In the genomic region with DNA sequence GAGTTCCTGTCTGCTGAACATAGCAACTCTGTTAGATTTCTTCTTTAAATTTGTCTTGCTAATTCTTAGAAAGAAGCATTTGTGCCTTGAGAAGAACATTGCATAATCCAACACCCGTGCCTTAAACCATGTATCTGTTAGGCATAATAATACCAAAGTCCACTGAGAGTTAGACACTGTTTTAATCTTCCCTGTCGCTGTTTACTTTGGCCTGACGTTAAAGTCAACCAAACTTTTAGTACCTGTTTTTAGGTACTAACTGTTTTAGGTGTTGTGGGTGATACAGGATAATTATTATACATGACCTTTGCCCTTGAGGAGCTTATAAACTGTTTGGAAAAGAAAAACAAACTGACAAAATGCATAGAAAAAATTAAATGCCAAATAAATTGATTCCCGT, we compare ENCODE assay signal across 1 cellular context.
TF ChIP-seq lines count a peak whose summit lies in the region.

No MANE protein-coding gene starts in this region.

TF ChIP-seq in HepG2, 621 proteins besides CTCF, POLR2A, EP300 and RAD21 (continued from another document and continues in another):
- TF ChIP-seq, protein P1, sequence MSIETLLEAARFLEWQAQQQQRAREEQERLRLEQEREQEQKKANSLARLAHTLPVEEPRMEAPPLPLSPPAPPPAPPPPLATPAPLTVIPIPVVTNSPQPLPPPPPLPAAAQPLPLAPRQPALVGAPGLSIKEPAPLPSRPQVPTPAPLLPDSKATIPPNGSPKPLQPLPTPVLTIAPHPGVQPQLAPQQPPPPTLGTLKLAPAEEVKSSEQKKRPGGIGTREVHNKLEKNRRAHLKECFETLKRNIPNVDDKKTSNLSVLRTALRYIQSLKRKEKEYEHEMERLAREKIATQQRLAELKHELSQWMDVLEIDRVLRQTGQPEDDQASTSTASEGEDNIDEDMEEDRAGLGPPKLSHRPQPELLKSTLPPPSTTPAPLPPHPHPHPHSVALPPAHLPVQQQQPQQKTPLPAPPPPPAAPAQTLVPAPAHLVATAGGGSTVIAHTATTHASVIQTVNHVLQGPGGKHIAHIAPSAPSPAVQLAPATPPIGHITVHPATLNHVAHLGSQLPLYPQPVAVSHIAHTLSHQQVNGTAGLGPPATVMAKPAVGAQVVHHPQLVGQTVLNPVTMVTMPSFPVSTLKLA (IDR thresholded peaks at IDR 0.05), result no peak
- TF ChIP-seq LCORL (IDR thresholded peaks at IDR 0.05) (no peak), LCORL (CRISPR knock-in tag; IDR thresholded peaks at IDR 0.05) (no peak; the same call in 1 of the 2 replicates), ZNF652 (CRISPR knock-in tag; IDR thresholded peaks at IDR 0.05; ENCODE audit: borderline replicate concordance, low read depth) (0 out of 2 replicates have a peak, but pooled peaks have one; percentile 16), XRCC5 (optimal IDR thresholded peaks at IDR 0.05; ENCODE audit: low read length) (no peak), ZNF468 (CRISPR knock-in tag; IDR thresholded peaks at IDR 0.05) (no peak), ARNT2 (CRISPR knock-in tag; IDR thresholded peaks at IDR 0.05; ENCODE audit: low read depth) (no peak), ZNF30 (CRISPR knock-in tag; IDR thresholded peaks at IDR 0.05) (no peak), SMYD3 (CRISPR knock-in tag; IDR thresholded peaks at IDR 0.05) (no peak), BORCS8-MEF2B (CRISPR knock-in tag; IDR thresholded peaks at IDR 0.05) (no peak), HOXD1 (CRISPR knock-in tag; IDR thresholded peaks at IDR 0.05) (no peak), SYNCRIP (IDR thresholded peaks at IDR 0.05; ENCODE audit: insufficient read depth, low read depth, low read length) (no peak), NFATC3 (CRISPR knock-in tag; IDR thresholded peaks at IDR 0.05) (no peak), ZBTB38 (CRISPR knock-in tag; IDR thresholded peaks at IDR 0.05) (no peak), CENPX (CRISPR knock-in tag; IDR thresholded peaks at IDR 0.05) (no peak), ZNF703 (CRISPR knock-in tag; IDR thresholded peaks at IDR 0.05; ENCODE audit: borderline replicate concordance) (no peak), ZNF33A (CRISPR knock-in tag; IDR thresholded peaks at IDR 0.05; ENCODE audit: borderline replicate concordance) (no peak), FOXK2 (IDR thresholded peaks at IDR 0.05) (no peak), DR1 (CRISPR knock-in tag; IDR thresholded peaks at IDR 0.05) (no peak), TEAD3 (CRISPR knock-in tag; optimal IDR thresholded peaks at IDR 0.05; ENCODE audit: borderline replicate concordance) (peak; percentile 8), GABPB1 (CRISPR knock-in tag; IDR thresholded peaks at IDR 0.05) (no peak), ZNF792 (CRISPR knock-in tag; IDR thresholded peaks at IDR 0.05) (no peak), ZFX (CRISPR knock-in tag; IDR thresholded peaks at IDR 0.05; ENCODE audit: low read depth) (peak; percentile 59), NFE2 (CRISPR knock-in tag; IDR thresholded peaks at IDR 0.05) (no peak), PLRG1 (conservative IDR thresholded peaks at IDR 0.05) (no peak), ZNF616 (CRISPR knock-in tag; IDR thresholded peaks at IDR 0.05; ENCODE audit: low read depth) (no peak), ZNF446 (CRISPR knock-in tag; IDR thresholded peaks at IDR 0.05) (no peak), ZFP41 (CRISPR knock-in tag; IDR thresholded peaks at IDR 0.05; ENCODE audit: borderline replicate concordance) (no peak), PAWR (CRISPR knock-in tag; IDR thresholded peaks at IDR 0.05; ENCODE audit: borderline replicate concordance) (no peak), ZNF24 (IDR thresholded peaks at IDR 0.05) (no peak), ZNF878 (CRISPR knock-in tag; IDR thresholded peaks at IDR 0.05) (no peak), MIER2 (CRISPR knock-in tag; IDR thresholded peaks at IDR 0.05) (no peak), TSC22D2 (CRISPR knock-in tag; IDR thresholded peaks at IDR 0.05; ENCODE audit: borderline replicate concordance) (no peak), ZNF607 (CRISPR knock-in tag; IDR thresholded peaks at IDR 0.05; ENCODE audit: borderline replicate concordance) (no peak), ADNP (CRISPR knock-in tag; IDR thresholded peaks at IDR 0.05) (no peak), MBNL3 (CRISPR knock-in tag; conservative IDR thresholded peaks at IDR 0.05) (no peak), ISX (CRISPR knock-in tag; conservative IDR thresholded peaks at IDR 0.05) (no peak), FOXA3 (CRISPR knock-in tag; IDR thresholded peaks at IDR 0.05) (peak; percentile 95)
- TF ChIP-seq, protein P2, sequence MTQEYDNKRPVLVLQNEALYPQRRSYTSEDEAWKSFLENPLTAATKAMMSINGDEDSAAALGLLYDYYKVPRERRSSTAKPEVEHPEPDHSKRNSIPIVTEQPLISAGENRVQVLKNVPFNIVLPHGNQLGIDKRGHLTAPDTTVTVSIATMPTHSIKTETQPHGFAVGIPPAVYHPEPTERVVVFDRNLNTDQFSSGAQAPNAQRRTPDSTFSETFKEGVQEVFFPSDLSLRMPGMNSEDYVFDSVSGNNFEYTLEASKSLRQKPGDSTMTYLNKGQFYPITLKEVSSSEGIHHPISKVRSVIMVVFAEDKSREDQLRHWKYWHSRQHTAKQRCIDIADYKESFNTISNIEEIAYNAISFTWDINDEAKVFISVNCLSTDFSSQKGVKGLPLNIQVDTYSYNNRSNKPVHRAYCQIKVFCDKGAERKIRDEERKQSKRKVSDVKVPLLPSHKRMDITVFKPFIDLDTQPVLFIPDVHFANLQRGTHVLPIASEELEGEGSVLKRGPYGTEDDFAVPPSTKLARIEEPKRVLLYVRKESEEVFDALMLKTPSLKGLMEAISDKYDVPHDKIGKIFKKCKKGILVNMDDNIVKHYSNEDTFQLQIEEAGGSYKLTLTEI (CRISPR knock-in tag; conservative IDR thresholded peaks at IDR 0.05), result no peak
- TF ChIP-seq, protein P3, sequence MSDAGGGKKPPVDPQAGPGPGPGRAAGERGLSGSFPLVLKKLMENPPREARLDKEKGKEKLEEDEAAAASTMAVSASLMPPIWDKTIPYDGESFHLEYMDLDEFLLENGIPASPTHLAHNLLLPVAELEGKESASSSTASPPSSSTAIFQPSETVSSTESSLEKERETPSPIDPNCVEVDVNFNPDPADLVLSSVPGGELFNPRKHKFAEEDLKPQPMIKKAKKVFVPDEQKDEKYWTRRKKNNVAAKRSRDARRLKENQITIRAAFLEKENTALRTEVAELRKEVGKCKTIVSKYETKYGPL (CRISPR knock-in tag; IDR thresholded peaks at IDR 0.05), result peak; percentile 63; the same call in 1 of the 2 replicates
- TF ChIP-seq, protein P4, sequence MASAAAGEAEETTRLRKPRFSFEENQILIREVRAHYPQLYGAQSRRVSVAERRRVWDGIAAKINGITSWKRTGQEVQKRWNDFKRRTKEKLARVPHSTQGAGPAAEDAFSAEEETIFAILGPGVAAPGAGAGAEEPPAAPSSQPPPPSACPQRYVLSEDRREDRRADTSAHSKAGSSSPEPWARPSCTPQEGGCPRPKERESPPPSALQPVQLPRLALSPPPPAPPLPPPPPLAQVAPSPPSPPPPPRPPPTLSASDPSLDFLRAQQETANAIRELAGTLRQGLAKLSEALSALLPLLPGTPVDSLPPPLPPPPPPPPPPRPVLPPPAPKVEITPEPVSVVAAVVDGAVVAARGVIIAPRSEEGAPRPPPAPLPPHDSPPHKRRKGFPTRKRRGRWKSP (CRISPR knock-in tag; IDR thresholded peaks at IDR 0.05), result no peak
- TF ChIP-seq, protein P5, sequence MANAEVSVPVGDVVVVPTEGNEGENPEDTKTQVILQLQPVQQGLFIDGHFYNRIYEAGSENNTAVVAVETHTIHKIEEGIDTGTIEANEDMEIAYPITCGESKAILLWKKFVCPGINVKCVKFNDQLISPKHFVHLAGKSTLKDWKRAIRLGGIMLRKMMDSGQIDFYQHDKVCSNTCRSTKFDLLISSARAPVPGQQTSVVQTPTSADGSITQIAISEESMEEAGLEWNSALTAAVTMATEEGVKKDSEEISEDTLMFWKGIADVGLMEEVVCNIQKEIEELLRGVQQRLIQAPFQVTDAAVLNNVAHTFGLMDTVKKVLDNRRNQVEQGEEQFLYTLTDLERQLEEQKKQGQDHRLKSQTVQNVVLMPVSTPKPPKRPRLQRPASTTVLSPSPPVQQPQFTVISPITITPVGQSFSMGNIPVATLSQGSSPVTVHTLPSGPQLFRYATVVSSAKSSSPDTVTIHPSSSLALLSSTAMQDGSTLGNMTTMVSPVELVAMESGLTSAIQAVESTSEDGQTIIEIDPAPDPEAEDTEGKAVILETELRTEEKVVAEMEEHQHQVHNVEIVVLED (CRISPR knock-in tag; IDR thresholded peaks at IDR 0.05; ENCODE audit: borderline replicate concordance), result no peak
- TF ChIP-seq, protein P6, sequence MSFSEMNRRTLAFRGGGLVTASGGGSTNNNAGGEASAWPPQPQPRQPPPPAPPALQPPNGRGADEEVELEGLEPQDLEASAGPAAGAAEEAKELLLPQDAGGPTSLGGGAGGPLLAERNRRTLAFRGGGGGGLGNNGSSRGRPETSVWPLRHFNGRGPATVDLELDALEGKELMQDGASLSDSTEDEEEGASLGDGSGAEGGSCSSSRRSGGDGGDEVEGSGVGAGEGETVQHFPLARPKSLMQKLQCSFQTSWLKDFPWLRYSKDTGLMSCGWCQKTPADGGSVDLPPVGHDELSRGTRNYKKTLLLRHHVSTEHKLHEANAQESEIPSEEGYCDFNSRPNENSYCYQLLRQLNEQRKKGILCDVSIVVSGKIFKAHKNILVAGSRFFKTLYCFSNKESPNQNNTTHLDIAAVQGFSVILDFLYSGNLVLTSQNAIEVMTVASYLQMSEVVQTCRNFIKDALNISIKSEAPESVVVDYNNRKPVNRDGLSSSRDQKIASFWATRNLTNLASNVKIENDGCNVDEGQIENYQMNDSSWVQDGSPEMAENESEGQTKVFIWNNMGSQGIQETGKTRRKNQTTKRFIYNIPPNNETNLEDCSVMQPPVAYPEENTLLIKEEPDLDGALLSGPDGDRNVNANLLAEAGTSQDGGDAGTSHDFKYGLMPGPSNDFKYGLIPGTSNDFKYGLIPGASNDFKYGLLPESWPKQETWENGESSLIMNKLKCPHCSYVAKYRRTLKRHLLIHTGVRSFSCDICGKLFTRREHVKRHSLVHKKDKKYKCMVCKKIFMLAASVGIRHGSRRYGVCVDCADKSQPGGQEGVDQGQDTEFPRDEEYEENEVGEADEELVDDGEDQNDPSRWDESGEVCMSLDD (CRISPR knock-in tag; IDR thresholded peaks at IDR 0.05; ENCODE audit: borderline replicate concordance), result no peak
- TF ChIP-seq, protein P7, sequence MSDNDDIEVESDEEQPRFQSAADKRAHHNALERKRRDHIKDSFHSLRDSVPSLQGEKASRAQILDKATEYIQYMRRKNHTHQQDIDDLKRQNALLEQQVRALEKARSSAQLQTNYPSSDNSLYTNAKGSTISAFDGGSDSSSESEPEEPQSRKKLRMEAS (IDR thresholded peaks at IDR 0.05), result no peak
- TF ChIP-seq, protein P8, sequence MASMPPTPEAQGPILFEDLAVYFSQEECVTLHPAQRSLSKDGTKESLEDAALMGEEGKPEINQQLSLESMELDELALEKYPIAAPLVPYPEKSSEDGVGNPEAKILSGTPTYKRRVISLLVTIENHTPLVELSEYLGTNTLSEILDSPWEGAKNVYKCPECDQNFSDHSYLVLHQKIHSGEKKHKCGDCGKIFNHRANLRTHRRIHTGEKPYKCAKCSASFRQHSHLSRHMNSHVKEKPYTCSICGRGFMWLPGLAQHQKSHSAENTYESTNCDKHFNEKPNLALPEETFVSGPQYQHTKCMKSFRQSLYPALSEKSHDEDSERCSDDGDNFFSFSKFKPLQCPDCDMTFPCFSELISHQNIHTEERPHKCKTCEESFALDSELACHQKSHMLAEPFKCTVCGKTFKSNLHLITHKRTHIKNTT (CRISPR knock-in tag; IDR thresholded peaks at IDR 0.05), result no peak
- TF ChIP-seq, protein P9, sequence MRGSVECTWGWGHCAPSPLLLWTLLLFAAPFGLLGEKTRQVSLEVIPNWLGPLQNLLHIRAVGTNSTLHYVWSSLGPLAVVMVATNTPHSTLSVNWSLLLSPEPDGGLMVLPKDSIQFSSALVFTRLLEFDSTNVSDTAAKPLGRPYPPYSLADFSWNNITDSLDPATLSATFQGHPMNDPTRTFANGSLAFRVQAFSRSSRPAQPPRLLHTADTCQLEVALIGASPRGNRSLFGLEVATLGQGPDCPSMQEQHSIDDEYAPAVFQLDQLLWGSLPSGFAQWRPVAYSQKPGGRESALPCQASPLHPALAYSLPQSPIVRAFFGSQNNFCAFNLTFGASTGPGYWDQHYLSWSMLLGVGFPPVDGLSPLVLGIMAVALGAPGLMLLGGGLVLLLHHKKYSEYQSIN (CRISPR knock-in tag; IDR thresholded peaks at IDR 0.05; ENCODE audit: borderline replicate concordance), result no peak
- TF ChIP-seq, protein P10, sequence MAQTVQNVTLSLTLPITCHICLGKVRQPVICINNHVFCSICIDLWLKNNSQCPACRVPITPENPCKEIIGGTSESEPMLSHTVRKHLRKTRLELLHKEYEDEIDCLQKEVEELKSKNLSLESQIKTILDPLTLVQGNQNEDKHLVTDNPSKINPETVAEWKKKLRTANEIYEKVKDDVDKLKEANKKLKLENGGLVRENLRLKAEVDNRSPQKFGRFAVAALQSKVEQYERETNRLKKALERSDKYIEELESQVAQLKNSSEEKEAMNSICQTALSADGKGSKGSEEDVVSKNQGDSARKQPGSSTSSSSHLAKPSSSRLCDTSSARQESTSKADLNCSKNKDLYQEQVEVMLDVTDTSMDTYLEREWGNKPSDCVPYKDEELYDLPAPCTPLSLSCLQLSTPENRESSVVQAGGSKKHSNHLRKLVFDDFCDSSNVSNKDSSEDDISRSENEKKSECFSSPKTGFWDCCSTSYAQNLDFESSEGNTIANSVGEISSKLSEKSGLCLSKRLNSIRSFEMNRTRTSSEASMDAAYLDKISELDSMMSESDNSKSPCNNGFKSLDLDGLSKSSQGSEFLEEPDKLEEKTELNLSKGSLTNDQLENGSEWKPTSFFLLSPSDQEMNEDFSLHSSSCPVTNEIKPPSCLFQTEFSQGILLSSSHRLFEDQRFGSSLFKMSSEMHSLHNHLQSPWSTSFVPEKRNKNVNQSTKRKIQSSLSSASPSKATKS (CRISPR knock-in tag; IDR thresholded peaks at IDR 0.05), result no peak
- TF ChIP-seq, protein P11, sequence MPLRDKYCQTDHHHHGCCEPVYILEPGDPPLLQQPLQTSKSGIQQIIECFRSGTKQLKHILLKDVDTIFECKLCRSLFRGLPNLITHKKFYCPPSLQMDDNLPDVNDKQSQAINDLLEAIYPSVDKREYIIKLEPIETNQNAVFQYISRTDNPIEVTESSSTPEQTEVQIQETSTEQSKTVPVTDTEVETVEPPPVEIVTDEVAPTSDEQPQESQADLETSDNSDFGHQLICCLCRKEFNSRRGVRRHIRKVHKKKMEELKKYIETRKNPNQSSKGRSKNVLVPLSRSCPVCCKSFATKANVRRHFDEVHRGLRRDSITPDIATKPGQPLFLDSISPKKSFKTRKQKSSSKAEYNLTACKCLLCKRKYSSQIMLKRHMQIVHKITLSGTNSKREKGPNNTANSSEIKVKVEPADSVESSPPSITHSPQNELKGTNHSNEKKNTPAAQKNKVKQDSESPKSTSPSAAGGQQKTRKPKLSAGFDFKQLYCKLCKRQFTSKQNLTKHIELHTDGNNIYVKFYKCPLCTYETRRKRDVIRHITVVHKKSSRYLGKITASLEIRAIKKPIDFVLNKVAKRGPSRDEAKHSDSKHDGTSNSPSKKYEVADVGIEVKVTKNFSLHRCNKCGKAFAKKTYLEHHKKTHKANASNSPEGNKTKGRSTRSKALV (CRISPR knock-in tag; IDR thresholded peaks at IDR 0.05), result no peak
